1 cellular context compared by ENCODE assay signal in genomic region chr20:62303327-62304226, GRCh38.
TF ChIP-seq lines count a peak whose summit lies in the region.

No MANE protein-coding gene starts in this region.

TF ChIP-seq in HepG2, 621 proteins besides CTCF, POLR2A, EP300 and RAD21 (continued from another document):
- TF ChIP-seq STAT6 (CRISPR knock-in tag; IDR thresholded peaks at IDR 0.05; ENCODE audit: borderline replicate concordance) (no peak), DNMT3B (CRISPR knock-in tag; conservative IDR thresholded peaks at IDR 0.05) (no peak), ATF7-NPFF (CRISPR knock-in tag; IDR thresholded peaks at IDR 0.05; ENCODE audit: low read depth) (0 out of 2 replicates have a peak, but pooled peaks have one; percentile 27), ZSCAN31 (CRISPR knock-in tag; IDR thresholded peaks at IDR 0.05; ENCODE audit: low read depth) (peak; percentile 59; the same call in 1 of the 2 replicates), ASH2L (IDR thresholded peaks at IDR 0.05; ENCODE audit: insufficient read length, low read depth, low read length) (no peak), ZNF292 (CRISPR knock-in tag; IDR thresholded peaks at IDR 0.05; ENCODE audit: borderline replicate concordance, low read depth) (0 out of 2 replicates have a peak, but pooled peaks have one; percentile 75), RXRB (CRISPR knock-in tag; IDR thresholded peaks at IDR 0.05; ENCODE audit: borderline replicate concordance) (peak; percentile 33; the same call in 1 of the 2 replicates), TCF12 (IDR thresholded peaks at IDR 0.05) (no peak), TCF12 (CRISPR knock-in tag; IDR thresholded peaks at IDR 0.05) (no peak), ZNF121 (CRISPR knock-in tag; IDR thresholded peaks at IDR 0.05) (0 out of 2 replicates have a peak, but pooled peaks have one; percentile 13), ZXDC (CRISPR knock-in tag; IDR thresholded peaks at IDR 0.05) (peak; percentile 52), HNRNPH1 (optimal IDR thresholded peaks at IDR 0.05; ENCODE audit: low read depth, low read length) (no peak)
- TF ChIP-seq, protein P1, sequence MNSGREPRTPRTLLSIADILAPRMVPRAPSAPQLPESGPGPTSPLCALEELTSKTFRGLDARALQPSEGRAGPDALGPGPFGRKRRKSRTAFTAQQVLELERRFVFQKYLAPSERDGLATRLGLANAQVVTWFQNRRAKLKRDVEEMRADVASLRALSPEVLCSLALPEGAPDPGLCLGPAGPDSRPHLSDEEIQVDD (CRISPR knock-in tag; IDR thresholded peaks at IDR 0.05; ENCODE audit: borderline replicate concordance) = peak; percentile 46; the same call in 1 of the 2 replicates
- TF ChIP-seq, protein P2, sequence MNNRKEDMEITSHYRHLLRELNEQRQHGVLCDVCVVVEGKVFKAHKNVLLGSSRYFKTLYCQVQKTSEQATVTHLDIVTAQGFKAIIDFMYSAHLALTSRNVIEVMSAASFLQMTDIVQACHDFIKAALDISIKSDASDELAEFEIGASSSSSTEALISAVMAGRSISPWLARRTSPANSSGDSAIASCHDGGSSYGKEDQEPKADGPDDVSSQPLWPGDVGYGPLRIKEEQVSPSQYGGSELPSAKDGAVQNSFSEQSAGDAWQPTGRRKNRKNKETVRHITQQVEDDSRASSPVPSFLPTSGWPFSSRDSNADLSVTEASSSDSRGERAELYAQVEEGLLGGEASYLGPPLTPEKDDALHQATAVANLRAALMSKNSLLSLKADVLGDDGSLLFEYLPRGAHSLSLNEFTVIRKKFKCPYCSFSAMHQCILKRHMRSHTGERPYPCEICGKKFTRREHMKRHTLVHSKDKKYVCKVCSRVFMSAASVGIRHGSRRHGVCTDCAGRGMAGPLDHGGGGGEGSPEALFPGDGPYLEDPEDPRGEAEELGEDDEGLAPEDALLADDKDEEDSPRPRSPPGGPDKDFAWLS (CRISPR knock-in tag; IDR thresholded peaks at IDR 0.05; ENCODE audit: borderline replicate concordance) = no peak; the same call in 1 of the 2 replicates
- TF ChIP-seq, protein P3, sequence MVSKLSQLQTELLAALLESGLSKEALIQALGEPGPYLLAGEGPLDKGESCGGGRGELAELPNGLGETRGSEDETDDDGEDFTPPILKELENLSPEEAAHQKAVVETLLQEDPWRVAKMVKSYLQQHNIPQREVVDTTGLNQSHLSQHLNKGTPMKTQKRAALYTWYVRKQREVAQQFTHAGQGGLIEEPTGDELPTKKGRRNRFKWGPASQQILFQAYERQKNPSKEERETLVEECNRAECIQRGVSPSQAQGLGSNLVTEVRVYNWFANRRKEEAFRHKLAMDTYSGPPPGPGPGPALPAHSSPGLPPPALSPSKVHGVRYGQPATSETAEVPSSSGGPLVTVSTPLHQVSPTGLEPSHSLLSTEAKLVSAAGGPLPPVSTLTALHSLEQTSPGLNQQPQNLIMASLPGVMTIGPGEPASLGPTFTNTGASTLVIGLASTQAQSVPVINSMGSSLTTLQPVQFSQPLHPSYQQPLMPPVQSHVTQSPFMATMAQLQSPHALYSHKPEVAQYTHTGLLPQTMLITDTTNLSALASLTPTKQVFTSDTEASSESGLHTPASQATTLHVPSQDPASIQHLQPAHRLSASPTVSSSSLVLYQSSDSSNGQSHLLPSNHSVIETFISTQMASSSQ (IDR thresholded peaks at IDR 0.05; ENCODE audit: low read depth) = no peak
- TF ChIP-seq, protein P3 (CRISPR knock-in tag; IDR thresholded peaks at IDR 0.05; ENCODE audit: borderline replicate concordance) = peak; percentile 30; the same call in 1 of the 2 replicates
